In genomic region chr4:185734214-185734613, GRCh38 we compare ENCODE assay signal across 10 cellular contexts.
DNase-seq lines count a peak whose midpoint lies in the region; ATAC-seq and TF ChIP-seq lines count a peak whose summit lies in the region.
"Had no signal": no experiment of that assay in that cellular context is flagged by ENCODE, and none has a peak within 500 bp of the region (broad histone marks: within the 10 kb centered on the region; RNA-seq: fewer than 3 reads in every experiment).

No MANE protein-coding gene starts in this region.

- POLR2A ChIA-PET in naive thymus-derived CD4-positive, alpha-beta T cell (lab: Charles Lee), result no interaction called here

- H3K36me3 Mint-ChIP-seq in naive thymus-derived CD4-positive, alpha-beta T cell, result no peaks in the 10 kb centered on the region

- no peaks in the 10 kb centered on the region for H3K36me3 ChIP-seq in naive thymus-derived CD4-positive, alpha-beta T cell (ENCODE audit: control insufficient read depth in 2 of 3, insufficient read depth in 3 of 3, low read length in 3 of 3)
- H3K36me3 ChIP-seq in WERI-Rb-1, result no peaks in the 10 kb centered on the region

- no peak for TF ChIP-seq CTCF in WERI-Rb-1 (IDR thresholded peaks at IDR 0.05; ENCODE audit: low read depth, low read length)

- no peak overlapping the region for H3K4me3 ChIP-seq in naive thymus-derived CD4-positive, alpha-beta T cell (ENCODE audit: low read length)
- H3K4me3 ChIP-seq in WERI-Rb-1 (ENCODE audit: low read depth, low read length), result no peak overlapping the region

- CTCF ChIA-PET in naive thymus-derived CD4-positive, alpha-beta T cell (lab: Charles Lee), result no interaction called here

- H3K9me3 Mint-ChIP-seq in naive thymus-derived CD4-positive, alpha-beta T cell, result peaks cover 0 to 4% (median 0%) of the 10 kb centered on the region in 11 donors
- H3K9me3 Mint-ChIP-seq: neural crest cell had no signal

- DNase-seq in Kasumi-1 (lab: John Stamatoyannopoulos, UW) (peak; percentile 57 to 70), kidney glomerular epithelial cell (lab: John Stamatoyannopoulos, UW) (no peak), left lobe of liver (ENCODE audit: low spot score) (no peak), WERI-Rb-1 (no peak)
- no peak for DNase-seq in naive thymus-derived CD4-positive, alpha-beta T cell
- DNase-seq in stimulated activated naive CD8-positive, alpha-beta T cell treated with anti-CD3 and anti-CD28 coated beads, Interleukin-15, Interleukin-2, amounts not matched to agents 100 U/mL and 50 U/mL, for 24 hours, result no peak
- DNase-seq: head of caudate nucleus had no signal

- no peak overlapping the region for H3K27ac Mint-ChIP-seq in naive thymus-derived CD4-positive, alpha-beta T cell

- H3K4me3 Mint-ChIP-seq in naive thymus-derived CD4-positive, alpha-beta T cell, result no peak overlapping the region
- H3K4me3 Mint-ChIP-seq: neural crest cell had no signal

- H3K9me3 ChIP-seq in naive thymus-derived CD4-positive, alpha-beta T cell (ENCODE audit: control insufficient read depth in 2 of 3, low read length in 3 of 3), result no peaks in the 10 kb centered on the region
- no peaks in the 10 kb centered on the region for H3K9me3 ChIP-seq in WERI-Rb-1 (ENCODE audit: severe bottlenecking)

- H3K27ac ChIP-seq in naive thymus-derived CD4-positive, alpha-beta T cell (ENCODE audit: low read depth, low read length), result no peak overlapping the region
- H3K27ac ChIP-seq in WERI-Rb-1, result no peak overlapping the region

- H3K4me1 Mint-ChIP-seq in naive thymus-derived CD4-positive, alpha-beta T cell, result peaks cover 0 to 6% (median 0%) of the 10 kb centered on the region in 7 donors

- H3K27me3 ChIP-seq in naive thymus-derived CD4-positive, alpha-beta T cell (ENCODE audit: control insufficient read depth in 2 of 2, insufficient read depth in 2 of 2, low read length in 2 of 2), result peaks cover 0 to 3% of the 10 kb centered on the region in 2 donors
- H3K27me3 ChIP-seq in WERI-Rb-1 (ENCODE audit: insufficient read depth, low read depth, severe bottlenecking), result no peaks in the 10 kb centered on the region

- no peaks in the 10 kb centered on the region for H3K4me1 ChIP-seq in naive thymus-derived CD4-positive, alpha-beta T cell (ENCODE audit: control insufficient read depth in 2 of 2, insufficient read depth in 2 of 2, low read length in 2 of 2)

- peaks cover 2 to 39% (median 34%) of the 10 kb centered on the region in 5 donors for H3K27me3 Mint-ChIP-seq in naive thymus-derived CD4-positive, alpha-beta T cell

- intact Hi-C loops in naive thymus-derived CD4-positive, alpha-beta T cell (cut with micrococcal nuclease), result no loop called here

- peak; percentile 70 for ATAC-seq in GM18873 (IDR thresholded peaks at IDR 0.05; ENCODE audit: low FRiP score, unreplicated experiment)
- ATAC-seq in HG02610 (IDR thresholded peaks at IDR 0.05; ENCODE audit: unreplicated experiment), result peak; percentile 65
- peak; percentile 83 for ATAC-seq in naive thymus-derived CD4-positive, alpha-beta T cell
- ATAC-seq in stimulated activated naive CD8-positive, alpha-beta T cell treated with anti-CD3 and anti-CD28 coated beads, Interleukin-15, Interleukin-2, amounts not matched to agents 100 U/mL and 50 U/mL, for 24 hours, result no peak
- ATAC-seq in left lobe of liver, result no peak

Comparison
In these comparisons a context has a peak if more than half of its experiments do, and no peak if none do; other contexts are left out.
1. ATAC-seq: peak in GM18873 (single experiment), HG02610 (single experiment) and naive thymus-derived CD4-positive, alpha-beta T cell (single experiment); none in stimulated activated naive CD8-positive, alpha-beta T cell treated with anti-CD3 and anti-CD28 coated beads, Interleukin-15, Interleukin-2, amounts not matched to agents 100 U/mL and 50 U/mL, for 24 hours (single experiment) and left lobe of liver (single experiment).
2. DNase-seq: peak in Kasumi-1 (2 of 2); none in naive thymus-derived CD4-positive, alpha-beta T cell (0 of 9), stimulated activated naive CD8-positive, alpha-beta T cell treated with anti-CD3 and anti-CD28 coated beads, Interleukin-15, Interleukin-2, amounts not matched to agents 100 U/mL and 50 U/mL, for 24 hours (single experiment), kidney glomerular epithelial cell (single experiment), left lobe of liver (single experiment) and WERI-Rb-1 (single experiment).